Comparison of ENCODE assay signal across 1 cellular context in the genomic region with DNA sequence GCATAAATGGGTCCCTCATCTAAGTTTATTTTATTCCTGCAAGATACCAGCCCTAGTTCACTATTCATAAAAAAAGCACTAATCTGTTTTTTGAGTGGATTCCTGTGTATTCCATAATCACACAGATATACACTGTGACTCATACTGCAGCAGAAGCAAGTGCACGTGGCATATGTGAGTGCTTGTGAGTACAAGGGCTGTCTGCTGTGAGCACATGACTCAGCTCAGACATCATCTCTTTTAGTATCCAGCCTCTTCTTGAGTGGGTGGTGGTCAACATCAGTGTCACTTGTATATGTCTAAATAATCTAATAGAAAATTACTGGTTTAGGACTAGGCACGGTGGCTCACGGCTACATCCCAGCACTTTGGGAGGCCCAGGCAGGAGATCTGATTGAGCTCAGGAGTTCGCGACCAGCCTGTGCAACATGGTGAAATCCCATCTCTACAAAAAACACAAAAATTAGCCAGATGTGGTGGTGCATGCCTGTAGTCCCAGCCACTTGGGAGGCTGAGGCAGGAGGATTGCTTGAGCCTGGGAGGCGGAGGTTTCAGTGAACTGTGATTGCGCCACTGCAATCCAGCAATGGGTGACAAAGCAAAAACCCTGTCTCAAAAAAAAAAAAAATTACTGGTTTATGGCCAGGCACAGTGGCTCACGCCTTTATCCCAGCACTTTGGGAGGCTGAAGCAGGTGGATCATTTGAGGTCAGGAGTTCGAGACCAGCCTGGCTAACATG.
TF ChIP-seq lines count a peak whose summit lies in the region.

No MANE protein-coding gene starts in this region.

TF ChIP-seq in A549, 52 proteins besides CTCF, POLR2A, EP300 and RAD21 (continued from another document):
- TF ChIP-seq ZSCAN20 (CRISPR knock-in tag; IDR thresholded peaks at IDR 0.05) = no peak
- no peak for TF ChIP-seq FOSB (CRISPR knock-in tag; IDR thresholded peaks at IDR 0.05)
- TF ChIP-seq RARB (CRISPR knock-in tag; IDR thresholded peaks at IDR 0.05) = no peak
- TF ChIP-seq PHF8 (IDR thresholded peaks at IDR 0.05; ENCODE audit: borderline replicate concordance, low read depth) = no peak
- no peak for TF ChIP-seq HEYL (CRISPR knock-in tag; IDR thresholded peaks at IDR 0.05)
- TF ChIP-seq, protein P1, sequence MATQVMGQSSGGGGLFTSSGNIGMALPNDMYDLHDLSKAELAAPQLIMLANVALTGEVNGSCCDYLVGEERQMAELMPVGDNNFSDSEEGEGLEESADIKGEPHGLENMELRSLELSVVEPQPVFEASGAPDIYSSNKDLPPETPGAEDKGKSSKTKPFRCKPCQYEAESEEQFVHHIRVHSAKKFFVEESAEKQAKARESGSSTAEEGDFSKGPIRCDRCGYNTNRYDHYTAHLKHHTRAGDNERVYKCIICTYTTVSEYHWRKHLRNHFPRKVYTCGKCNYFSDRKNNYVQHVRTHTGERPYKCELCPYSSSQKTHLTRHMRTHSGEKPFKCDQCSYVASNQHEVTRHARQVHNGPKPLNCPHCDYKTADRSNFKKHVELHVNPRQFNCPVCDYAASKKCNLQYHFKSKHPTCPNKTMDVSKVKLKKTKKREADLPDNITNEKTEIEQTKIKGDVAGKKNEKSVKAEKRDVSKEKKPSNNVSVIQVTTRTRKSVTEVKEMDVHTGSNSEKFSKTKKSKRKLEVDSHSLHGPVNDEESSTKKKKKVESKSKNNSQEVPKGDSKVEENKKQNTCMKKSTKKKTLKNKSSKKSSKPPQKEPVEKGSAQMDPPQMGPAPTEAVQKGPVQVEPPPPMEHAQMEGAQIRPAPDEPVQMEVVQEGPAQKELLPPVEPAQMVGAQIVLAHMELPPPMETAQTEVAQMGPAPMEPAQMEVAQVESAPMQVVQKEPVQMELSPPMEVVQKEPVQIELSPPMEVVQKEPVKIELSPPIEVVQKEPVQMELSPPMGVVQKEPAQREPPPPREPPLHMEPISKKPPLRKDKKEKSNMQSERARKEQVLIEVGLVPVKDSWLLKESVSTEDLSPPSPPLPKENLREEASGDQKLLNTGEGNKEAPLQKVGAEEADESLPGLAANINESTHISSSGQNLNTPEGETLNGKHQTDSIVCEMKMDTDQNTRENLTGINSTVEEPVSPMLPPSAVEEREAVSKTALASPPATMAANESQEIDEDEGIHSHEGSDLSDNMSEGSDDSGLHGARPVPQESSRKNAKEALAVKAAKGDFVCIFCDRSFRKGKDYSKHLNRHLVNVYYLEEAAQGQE (IDR thresholded peaks at IDR 0.05) = no peak
- TF ChIP-seq HOXB5 (CRISPR knock-in tag; IDR thresholded peaks at IDR 0.05) = no peak
- TF ChIP-seq KDM5A (IDR thresholded peaks at IDR 0.05) = no peak
- TF ChIP-seq NR3C1 (IDR thresholded peaks at IDR 0.05) = no peak
- TF ChIP-seq CEBPB (IDR thresholded peaks at IDR 0.05) = peak; percentile 50 to 53; a peak in 3 of 4 replicates
- no peak for TF ChIP-seq ZNF302 (CRISPR knock-in tag; IDR thresholded peaks at IDR 0.05)
- TF ChIP-seq NPAS2 (CRISPR knock-in tag; IDR thresholded peaks at IDR 0.05; ENCODE audit: borderline replicate concordance) = no peak
- TF ChIP-seq RNF2 (IDR thresholded peaks at IDR 0.05; ENCODE audit: borderline replicate concordance, low read depth) = no peak
- TF ChIP-seq CBX2 (IDR thresholded peaks at IDR 0.05; ENCODE audit: borderline replicate concordance, low read depth) = no peak
- TF ChIP-seq TFCP2L1 (CRISPR knock-in tag; IDR thresholded peaks at IDR 0.05) = no peak
- TF ChIP-seq RFX5 (IDR thresholded peaks at IDR 0.05) = no peak
- no peak for TF ChIP-seq FOSL2 (IDR thresholded peaks at IDR 0.05)
- TF ChIP-seq FOSL2 (CRISPR knock-in tag; IDR thresholded peaks at IDR 0.05) = peak; percentile 80
- TF ChIP-seq, protein P2, sequence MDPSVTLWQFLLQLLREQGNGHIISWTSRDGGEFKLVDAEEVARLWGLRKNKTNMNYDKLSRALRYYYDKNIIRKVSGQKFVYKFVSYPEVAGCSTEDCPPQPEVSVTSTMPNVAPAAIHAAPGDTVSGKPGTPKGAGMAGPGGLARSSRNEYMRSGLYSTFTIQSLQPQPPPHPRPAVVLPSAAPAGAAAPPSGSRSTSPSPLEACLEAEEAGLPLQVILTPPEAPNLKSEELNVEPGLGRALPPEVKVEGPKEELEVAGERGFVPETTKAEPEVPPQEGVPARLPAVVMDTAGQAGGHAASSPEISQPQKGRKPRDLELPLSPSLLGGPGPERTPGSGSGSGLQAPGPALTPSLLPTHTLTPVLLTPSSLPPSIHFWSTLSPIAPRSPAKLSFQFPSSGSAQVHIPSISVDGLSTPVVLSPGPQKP (IDR thresholded peaks at IDR 0.05; ENCODE audit: low read depth, low read length) = no peak
- TF ChIP-seq, protein P3, sequence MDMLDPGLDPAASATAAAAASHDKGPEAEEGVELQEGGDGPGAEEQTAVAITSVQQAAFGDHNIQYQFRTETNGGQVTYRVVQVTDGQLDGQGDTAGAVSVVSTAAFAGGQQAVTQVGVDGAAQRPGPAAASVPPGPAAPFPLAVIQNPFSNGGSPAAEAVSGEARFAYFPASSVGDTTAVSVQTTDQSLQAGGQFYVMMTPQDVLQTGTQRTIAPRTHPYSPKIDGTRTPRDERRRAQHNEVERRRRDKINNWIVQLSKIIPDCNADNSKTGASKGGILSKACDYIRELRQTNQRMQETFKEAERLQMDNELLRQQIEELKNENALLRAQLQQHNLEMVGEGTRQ (IDR thresholded peaks at IDR 0.05) = peak; percentile 67
